In genomic region chr16:84943620-84944019, GRCh38 we compare ENCODE assay signal across 17 cellular contexts.
A peak's percentile ranks its signal among the peaks of the same experiment; 100 is the strongest.
DNase-seq lines count a peak whose midpoint lies in the region; ATAC-seq, FAIRE-seq and TF ChIP-seq lines count a peak whose summit lies in the region.
"Had no signal": no experiment of that assay in that cellular context is flagged by ENCODE, and none has a peak within 500 bp of the region (broad histone marks: within the 10 kb centered on the region; RNA-seq: fewer than 3 reads in every experiment).

No MANE protein-coding gene starts in this region.

- H3K79me1 ChIP-seq in IMR-90 (ENCODE audit: low read depth in 1 of 2, low read length in 2 of 2): no peaks in the 10 kb centered on the region

- H2AK9ac ChIP-seq in IMR-90 (replicated peaks; ENCODE audit: low read depth, low read length, poor library complexity): peak overlapping the region; percentile 42

- TF ChIP-seq POLR2A in IMR-90 (IDR thresholded peaks at IDR 0.05; ENCODE audit: low read depth, low read length) (no peak), K562 (conservative IDR thresholded peaks at IDR 0.05) (no peak)

- H3K4me2 ChIP-seq in IMR-90 (ENCODE audit: low read depth, low read length) (no peak overlapping the region), K562 (ENCODE audit: insufficient read depth, low read length) (no peak overlapping the region), osteoblast (ENCODE audit: insufficient read depth, low read length) (no peak overlapping the region)
- H3K4me2 ChIP-seq: BLaER1 treated with 17β-estradiol and CSF1 and Interleukin-3, amounts not matched to agents 10 nM and 100 nM; KMS-11 had no signal

- FAIRE-seq in K562 (lab: Jason Lieb, UNC): no peak
- FAIRE-seq: GM12878 had no signal

- peaks cover 4% of the 10 kb centered on the region; the same call in 1 of the 2 replicates for H3K4me1 ChIP-seq in IMR-90 (ENCODE audit: control insufficient read depth, insufficient read depth, low read length)
- peaks cover 3 to 22% of the 10 kb centered on the region in 2 experiments; a peak in 3 of 5 replicates for H3K4me1 ChIP-seq in K562 (replicated peaks in 1 of 2; ENCODE audit: control insufficient read depth in 2 of 2, insufficient read depth in 2 of 2, low read length in 2 of 2)
- H3K4me1 ChIP-seq in osteoblast (ENCODE audit: insufficient read depth, low read length): no peaks in the 10 kb centered on the region
- H3K4me1 ChIP-seq: HAP-1 had no signal

- no TSS peak for BruUV-seq in IMR-90 (replicated peaks; lab: Mats Ljungman, UMichigan)
- BruUV-seq in K562 (replicated peaks; lab: Mats Ljungman, UMichigan): no TSS peak

- no CpG with 5 or more reads among the region's 4 CpGs for WGBS in IMR-90 (ENCODE audit: extremely low coverage in 2 of 2, insufficient read length in 1 of 2), 2 experiments
- 0% methylated on average over 4 of the region's 4 CpGs for WGBS in K562 (ENCODE audit: insufficient coverage, low coverage, missing lambda C conversion rate)

- POLR2A ChIA-PET in IMR-90 (lab: Charles Lee; ENCODE audit: unreplicated experiment) (no interaction called here), K562 (lab: Yijun Ruan, JAX) (no interaction called here)

- H3K23ac ChIP-seq in IMR-90 (ENCODE audit: low read depth, low read length): no peak overlapping the region

- H3K14ac ChIP-seq in IMR-90 (replicated peaks; ENCODE audit: low read depth, low read length): no peak overlapping the region

- TF ChIP-seq CTCF in IMR-90 (conservative IDR thresholded peaks at IDR 0.05; ENCODE audit: low read depth, low read length) (no peak), K562 (IDR thresholded peaks at IDR 0.05 in 2 of 3, conservative IDR thresholded peaks at IDR 0.05 in 1 of 3; ENCODE audit: insufficient read depth in 2 of 3, low read depth in 1 of 3, low read length in 3 of 3) (no peak), osteoblast (IDR thresholded peaks at IDR 0.05; ENCODE audit: extremely low read depth, low read depth, low read length) (no peak)

- CTCF ChIA-PET in IMR-90 (lab: Yijun Ruan, JAX) (no interaction called here), K562 (lab: Yijun Ruan, JAX; ENCODE audit: low intra/inter-chr PET ratio) (no interaction called here)

- H2BK15ac ChIP-seq in IMR-90 (ENCODE audit: low read depth, low read length): no peak overlapping the region

- H3K4ac ChIP-seq in IMR-90 (ENCODE audit: low read depth, low read length): no peak overlapping the region

- H3K79me2 ChIP-seq in K562 (ENCODE audit: control insufficient read depth, insufficient read depth, low read length) (no peaks in the 10 kb centered on the region), osteoblast (ENCODE audit: insufficient read depth, low read length) (no peaks in the 10 kb centered on the region)

- no peak overlapping the region for H3K56ac ChIP-seq in IMR-90 (ENCODE audit: extremely low read depth, insufficient read depth, low read length)

- H3K4me3 ChIP-seq in IMR-90 (ENCODE audit: insufficient read depth, low read depth, low read length) (no peak overlapping the region), K562 (no peak overlapping the region), osteoblast (ENCODE audit: insufficient read depth, low read length) (no peak overlapping the region)
- H3K4me3 ChIP-seq: BLaER1 treated with 17β-estradiol and CSF1 and Interleukin-3, amounts not matched to agents 10 nM and 100 nM; GM12878; GM23248; HAP-1 had no signal

- no peak overlapping the region for H3K9ac ChIP-seq in IMR-90 (ENCODE audit: low read depth, low read length)
- H3K9ac ChIP-seq in K562 (ENCODE audit: insufficient read depth in 1 of 2, low read depth in 2 of 2, low read length in 2 of 2): no peak overlapping the region
- H3K9ac ChIP-seq: BLaER1 treated with 17β-estradiol and CSF1 and Interleukin-3, amounts not matched to agents 10 nM and 100 nM; GM23248; KMS-11 had no signal

- dilution Hi-C loops in IMR-90 (cut with HindIII; ENCODE audit: low sequenced_read_pairs, unreplicated experiment): no loop called here

- H3K36me3 ChIP-seq in IMR-90 (ENCODE audit: control insufficient read depth, insufficient read depth, low read length): no peaks in the 10 kb centered on the region
- H3K36me3 ChIP-seq in K562 (ENCODE audit: control insufficient read depth, insufficient read depth, low read length): no peaks in the 10 kb centered on the region
- H3K36me3 ChIP-seq in osteoblast (ENCODE audit: insufficient read depth, low read length): no peaks in the 10 kb centered on the region
- H3K36me3 ChIP-seq: BLaER1 treated with 17β-estradiol and CSF1 and Interleukin-3, amounts not matched to agents 10 nM and 100 nM; HAP-1 had no signal

- no peak overlapping the region for H4K8ac ChIP-seq in IMR-90 (ENCODE audit: low read depth in 2 of 2, low read length in 2 of 2)

- H2AK5ac ChIP-seq in IMR-90 (ENCODE audit: low read depth, low read length): no peak overlapping the region

- H4K20me1 ChIP-seq in IMR-90 (ENCODE audit: insufficient read depth, low read length) (no peaks in the 10 kb centered on the region), K562 (replicated peaks; ENCODE audit: control insufficient read depth, insufficient read depth, low read length) (no peaks in the 10 kb centered on the region), osteoblast (ENCODE audit: insufficient read depth, low read length) (no peaks in the 10 kb centered on the region)

- no peaks in the 10 kb centered on the region for H3K27me3 ChIP-seq in IMR-90 (ENCODE audit: control insufficient read depth, insufficient read depth, low read length)
- peaks cover 27 to 38% of the 10 kb centered on the region in 2 experiments for H3K27me3 ChIP-seq in K562 (ENCODE audit: control insufficient read depth in 2 of 2, insufficient read depth in 2 of 2, low read length in 2 of 2)
- H3K27me3 ChIP-seq in osteoblast (ENCODE audit: insufficient read depth, low read length): no peaks in the 10 kb centered on the region

- H3K18ac ChIP-seq in IMR-90 (ENCODE audit: low read depth, low read length): no peak overlapping the region

- ATAC-seq in IMR-90 (ENCODE audit: low read depth) (no peak), K562 (no peak), GM21529 (IDR thresholded peaks at IDR 0.05; ENCODE audit: unreplicated experiment) (no peak), HG02678 (IDR thresholded peaks at IDR 0.05; ENCODE audit: unreplicated experiment) (no peak)
- ATAC-seq: CD8-positive, alpha-beta T cell; GM12878 had no signal

- no peak overlapping the region for H2BK120ac ChIP-seq in IMR-90 (ENCODE audit: low read depth, low read length)

- no peak overlapping the region for H4K91ac ChIP-seq in IMR-90 (ENCODE audit: insufficient read depth, low read depth, low read length)

- no peak overlapping the region for H4K5ac ChIP-seq in IMR-90 (ENCODE audit: low read depth, low read length)

- in situ Hi-C loops in IMR-90 (cut with MboI; ENCODE audit: low sequenced_read_pairs): no loop called here
- in situ Hi-C loops in K562 (cut with MboI): no loop called here

- H3K9me1 ChIP-seq in IMR-90 (ENCODE audit: insufficient read depth, low read length): 0 out of 2 replicates have a peak, but pooled peaks cover 5% of the 10 kb centered on the region
- H3K9me1 ChIP-seq in K562 (ENCODE audit: control insufficient read depth, insufficient read depth, low read length): no peaks in the 10 kb centered on the region

- no peak overlapping the region for H2AFZ ChIP-seq in IMR-90 (replicated peaks; ENCODE audit: low read length, poor library complexity)
- H2AFZ ChIP-seq in K562 (ENCODE audit: low read depth, low read length): no peak overlapping the region
- no peak overlapping the region for H2AFZ ChIP-seq in osteoblast (ENCODE audit: low read length)
- H2AFZ ChIP-seq: GM23248 had no signal

- H3K27ac ChIP-seq in IMR-90 (ENCODE audit: insufficient read depth, low read length): no peak overlapping the region
- no peak overlapping the region for H3K27ac ChIP-seq in K562 (ENCODE audit: extremely low read depth, low read depth, low read length)
- no peak overlapping the region for H3K27ac ChIP-seq in osteoblast (ENCODE audit: low read depth, low read length)
- H3K27ac ChIP-seq: BLaER1 treated with 17β-estradiol and CSF1 and Interleukin-3, amounts not matched to agents 10 nM and 100 nM; GM23248; KMS-11 had no signal

- intact Hi-C loops in IMR-90 (cut with micrococcal nuclease): no loop called here
- intact Hi-C loops in K562 (cut with micrococcal nuclease): no loop called here

- TF ChIP-seq EP300 in K562 (IDR thresholded peaks at IDR 0.05; ENCODE audit: low read length): no peak

- no peak overlapping the region for H2BK5ac ChIP-seq in IMR-90 (ENCODE audit: low read depth, low read length, poor library complexity, severe bottlenecking)

- no peak overlapping the region for H2BK20ac ChIP-seq in IMR-90 (ENCODE audit: low read depth, low read length)

- H3K9me3 ChIP-seq in IMR-90 (ENCODE audit: control insufficient read depth, insufficient read depth, low read length) (peaks cover 4% of the 10 kb centered on the region), K562 (replicated peaks; ENCODE audit: control insufficient read depth, insufficient read depth, low read depth, low read length) (0 out of 2 replicates have a peak, but pooled peaks cover 2% of the 10 kb centered on the region), osteoblast (ENCODE audit: low read depth, low read length) (peaks cover 2% of the 10 kb centered on the region)
- H3K9me3 ChIP-seq: HAP-1 had no signal

- DNase-seq in EH (ENCODE audit: low read depth): peak; percentile 56
- no peak for DNase-seq in IMR-90
- no peak for DNase-seq in K562 (ENCODE audit: extremely low read depth in 1 of 4, low spot score in 3 of 4)
- peak; percentile 17 for DNase-seq in osteoblast (ENCODE audit: insufficient read length, low spot score, missing footprints)
- no peak for DNase-seq in activated naive CD4-positive, alpha-beta T cell treated with Interleukin-2 at 50 U/mL for 16 hours
- DNase-seq in iPS-NIHi7 (ENCODE audit: extremely low spot score): no peak
- DNase-seq: 8988T; Calu3; CD8-positive, alpha-beta T cell; DMS53; GM23248 had no signal

- TF ChIP-seq RAD21 in IMR-90 (IDR thresholded peaks at IDR 0.05; ENCODE audit: low read length) (no peak), K562 (CRISPR knock-in tag; conservative IDR thresholded peaks at IDR 0.05 in 1 of 2, IDR thresholded peaks at IDR 0.05 in 1 of 2) (no peak)

TF ChIP-seq in K562, 482 proteins besides CTCF, POLR2A, EP300 and RAD21 (continues in another document):
- 0 out of 2 replicates have a peak, but pooled peaks have one; percentile 8 for TF ChIP-seq BCOR (IDR thresholded peaks at IDR 0.05)
- TF ChIP-seq U2AF2 (optimal IDR thresholded peaks at IDR 0.05; ENCODE audit: low read depth, low read length): no peak
- TF ChIP-seq EHMT2 (IDR thresholded peaks at IDR 0.05): no peak
- TF ChIP-seq ZNF175 (CRISPR knock-in tag; IDR thresholded peaks at IDR 0.05; ENCODE audit: low read depth): no peak
- no peak for TF ChIP-seq DIDO1 (tag; IDR thresholded peaks at IDR 0.05; ENCODE audit: low read depth)
- peak; percentile 83 for TF ChIP-seq ZNF121 (CRISPR knock-in tag; conservative IDR thresholded peaks at IDR 0.05)
- TF ChIP-seq GATAD2B (IDR thresholded peaks at IDR 0.05; ENCODE audit: borderline replicate concordance): no peak
- TF ChIP-seq OTX1 (CRISPR knock-in tag; IDR thresholded peaks at IDR 0.05): no peak
- no peak for TF ChIP-seq ZNF583 (CRISPR knock-in tag; IDR thresholded peaks at IDR 0.05)

Comparison
In these comparisons a context has a peak if more than half of its experiments do, and no peak if none do; other contexts are left out.
1. DNase-seq: peak in EH (single experiment) and osteoblast (single experiment); none in IMR-90 (single experiment), K562 (0 of 4), activated naive CD4-positive, alpha-beta T cell treated with Interleukin-2 at 50 U/mL for 16 hours (single experiment) and iPS-NIHi7 (single experiment).